In genomic region chr4:55706526-55706925, GRCh38 we compare ENCODE assay signal across 20 cellular contexts.
DNase-seq lines count a peak whose midpoint lies in the region; ATAC-seq, FAIRE-seq and TF ChIP-seq lines count a peak whose summit lies in the region.
"Had no signal": no experiment of that assay in that cellular context is flagged by ENCODE, and none has a peak within 500 bp of the region (broad histone marks: within the 10 kb centered on the region; RNA-seq: fewer than 3 reads in every experiment).

No MANE protein-coding gene starts in this region.

- H3K4me1 Mint-ChIP-seq in GM23338 = no peaks in the 10 kb centered on the region; the same call in 2 of the 3 replicates

- H3K4me2 ChIP-seq in GM23338 = no peak overlapping the region

- no peaks in the 10 kb centered on the region for H3K79me2 ChIP-seq in GM23338 (replicated peaks; ENCODE audit: insufficient read depth)

- H3K4me1 ChIP-seq in small intestine (ENCODE audit: control insufficient read depth in 2 of 2, insufficient read depth in 1 of 2, low read depth in 1 of 2, low read length in 1 of 2) (no peaks in the 10 kb centered on the region), GM23338 (ENCODE audit: insufficient read depth) (no peaks in the 10 kb centered on the region)
- H3K4me1 ChIP-seq: BE2C, SJSA1 had no signal

- H3K4me3 Mint-ChIP-seq in GM23338 = no peak overlapping the region
- H3K4me3 Mint-ChIP-seq: CD4-positive, alpha-beta T cell had no signal

- H3F3A ChIP-seq in GM23338 (replicated peaks; ENCODE audit: low read depth) = no peaks in the 10 kb centered on the region

- DNase-seq in EH (ENCODE audit: low read depth) (peak; percentile 30), amniotic epithelial cell (ENCODE audit: low read depth) (peak; percentile 35), fibroblast of villous mesenchyme (ENCODE audit: low read depth) (peak; percentile 7), small intestine (no peak), NCI-H774 (lab: John Stamatoyannopoulos, UW) (no peak), GM23338 (ENCODE audit: low spot score) (no peak)
- DNase-seq: ACHN; BE2C; Calu3; CD4-positive, alpha-beta T cell; DMS53; NCI-H1417; NCI-H1930; NCI-H2171 treated with DMSO at 0.1 percent for 48 hours; NCI-H446 treated with DMSO at 0.1 percent for 48 hours; NCI-H748 treated with DMSO at 0.1 percent for 48 hours; PC-3 had no signal

- H3K27ac Mint-ChIP-seq in GM23338 = no peak overlapping the region
- H3K27ac Mint-ChIP-seq: CD4-positive, alpha-beta T cell had no signal

- peaks cover 17% of the 10 kb centered on the region for H3K36me3 Mint-ChIP-seq in GM23338 (ENCODE audit: low read depth)

- H3K9me3 Mint-ChIP-seq in GM23338 = peaks cover 21% of the 10 kb centered on the region
- H3K9me3 Mint-ChIP-seq: CD4-positive, alpha-beta T cell had no signal

- H3K27me3 ChIP-seq in small intestine (ENCODE audit: control insufficient read depth in 2 of 2, insufficient read depth in 2 of 2, low read length in 2 of 2) (no peaks in the 10 kb centered on the region), GM23338 (ENCODE audit: insufficient read depth) (no peaks in the 10 kb centered on the region)
- H3K27me3 ChIP-seq: BE2C, SJSA1 had no signal

- no peaks in the 10 kb centered on the region for H4K20me1 ChIP-seq in GM23338 (replicated peaks; ENCODE audit: insufficient read depth)

- no peaks in the 10 kb centered on the region for H3K9me3 ChIP-seq in small intestine (ENCODE audit: control insufficient read depth, low read depth)
- H3K9me3 ChIP-seq: BE2C, HAP-1, SJSA1 had no signal

- H3K9me2 ChIP-seq in GM23338 (ENCODE audit: insufficient read depth) = no peaks in the 10 kb centered on the region

- H3K4me3 ChIP-seq in fibroblast of villous mesenchyme (ENCODE audit: low read depth, low read length) = no peak overlapping the region
- H3K4me3 ChIP-seq in small intestine (ENCODE audit: low read depth in 1 of 2, low read length in 2 of 2) = no peak overlapping the region
- H3K4me3 ChIP-seq in GM23338 = no peak overlapping the region
- H3K4me3 ChIP-seq: HAP-1, SJSA1 had no signal

- WGBS in small intestine, 3 donors = 35 to 45% (median 38%) methylated on average over 1 of the region's 1 CpG

- TF ChIP-seq CTCF in fibroblast of villous mesenchyme (IDR thresholded peaks at IDR 0.05; ENCODE audit: insufficient read depth, low read depth, low read length) (no peak), GM23338 (conservative IDR thresholded peaks at IDR 0.05; ENCODE audit: low read depth in 2 of 2) (no peak)

- H2AFZ ChIP-seq in GM23338 = no peak overlapping the region

- FAIRE-seq in small intestine (lab: Jason Lieb, UNC) = peak; percentile 41

- no peak for ATAC-seq in HG03159 (IDR thresholded peaks at IDR 0.05; ENCODE audit: unreplicated experiment)
- ATAC-seq in GM23338 = no peak
- ATAC-seq: PC-3 had no signal

- no peaks in the 10 kb centered on the region for H3K27me3 Mint-ChIP-seq in GM23338 (ENCODE audit: insufficient read depth, low read depth, poor library complexity)

- H3K36me3 ChIP-seq in small intestine (ENCODE audit: control insufficient read depth in 2 of 2, insufficient read depth in 2 of 2, low read length in 2 of 2) (no peaks in the 10 kb centered on the region), GM23338 (ENCODE audit: insufficient read depth) (no peaks in the 10 kb centered on the region)
- H3K36me3 ChIP-seq: BE2C, HAP-1, SJSA1 had no signal

- H3K27ac ChIP-seq in small intestine (ENCODE audit: low read depth in 1 of 2, low read length in 1 of 2) (no peak overlapping the region), GM23338 (ENCODE audit: low read depth) (no peak overlapping the region)
- H3K27ac ChIP-seq: SJSA1 had no signal

TF ChIP-seq in GM23338, 12 proteins besides CTCF, POLR2A, EP300 and RAD21 (continues in another document):
- TF ChIP-seq CREB1 (CRISPR knock-in tag; IDR thresholded peaks at IDR 0.05; ENCODE audit: low read depth) = no peak
- no peak for TF ChIP-seq EZH2phosphoT487 (IDR thresholded peaks at IDR 0.05; ENCODE audit: unreplicated experiment)
- TF ChIP-seq EZH2 (IDR thresholded peaks at IDR 0.05; ENCODE audit: low read depth, unreplicated experiment) = no peak
- TF ChIP-seq ZNF114 (CRISPR knock-in tag; IDR thresholded peaks at IDR 0.05) = no peak
- no peak for TF ChIP-seq REST (IDR thresholded peaks at IDR 0.05; ENCODE audit: unreplicated experiment)
- no peak for TF ChIP-seq ZNF331 (CRISPR knock-in tag; IDR thresholded peaks at IDR 0.05; ENCODE audit: low read depth)
- TF ChIP-seq, protein P1, sequence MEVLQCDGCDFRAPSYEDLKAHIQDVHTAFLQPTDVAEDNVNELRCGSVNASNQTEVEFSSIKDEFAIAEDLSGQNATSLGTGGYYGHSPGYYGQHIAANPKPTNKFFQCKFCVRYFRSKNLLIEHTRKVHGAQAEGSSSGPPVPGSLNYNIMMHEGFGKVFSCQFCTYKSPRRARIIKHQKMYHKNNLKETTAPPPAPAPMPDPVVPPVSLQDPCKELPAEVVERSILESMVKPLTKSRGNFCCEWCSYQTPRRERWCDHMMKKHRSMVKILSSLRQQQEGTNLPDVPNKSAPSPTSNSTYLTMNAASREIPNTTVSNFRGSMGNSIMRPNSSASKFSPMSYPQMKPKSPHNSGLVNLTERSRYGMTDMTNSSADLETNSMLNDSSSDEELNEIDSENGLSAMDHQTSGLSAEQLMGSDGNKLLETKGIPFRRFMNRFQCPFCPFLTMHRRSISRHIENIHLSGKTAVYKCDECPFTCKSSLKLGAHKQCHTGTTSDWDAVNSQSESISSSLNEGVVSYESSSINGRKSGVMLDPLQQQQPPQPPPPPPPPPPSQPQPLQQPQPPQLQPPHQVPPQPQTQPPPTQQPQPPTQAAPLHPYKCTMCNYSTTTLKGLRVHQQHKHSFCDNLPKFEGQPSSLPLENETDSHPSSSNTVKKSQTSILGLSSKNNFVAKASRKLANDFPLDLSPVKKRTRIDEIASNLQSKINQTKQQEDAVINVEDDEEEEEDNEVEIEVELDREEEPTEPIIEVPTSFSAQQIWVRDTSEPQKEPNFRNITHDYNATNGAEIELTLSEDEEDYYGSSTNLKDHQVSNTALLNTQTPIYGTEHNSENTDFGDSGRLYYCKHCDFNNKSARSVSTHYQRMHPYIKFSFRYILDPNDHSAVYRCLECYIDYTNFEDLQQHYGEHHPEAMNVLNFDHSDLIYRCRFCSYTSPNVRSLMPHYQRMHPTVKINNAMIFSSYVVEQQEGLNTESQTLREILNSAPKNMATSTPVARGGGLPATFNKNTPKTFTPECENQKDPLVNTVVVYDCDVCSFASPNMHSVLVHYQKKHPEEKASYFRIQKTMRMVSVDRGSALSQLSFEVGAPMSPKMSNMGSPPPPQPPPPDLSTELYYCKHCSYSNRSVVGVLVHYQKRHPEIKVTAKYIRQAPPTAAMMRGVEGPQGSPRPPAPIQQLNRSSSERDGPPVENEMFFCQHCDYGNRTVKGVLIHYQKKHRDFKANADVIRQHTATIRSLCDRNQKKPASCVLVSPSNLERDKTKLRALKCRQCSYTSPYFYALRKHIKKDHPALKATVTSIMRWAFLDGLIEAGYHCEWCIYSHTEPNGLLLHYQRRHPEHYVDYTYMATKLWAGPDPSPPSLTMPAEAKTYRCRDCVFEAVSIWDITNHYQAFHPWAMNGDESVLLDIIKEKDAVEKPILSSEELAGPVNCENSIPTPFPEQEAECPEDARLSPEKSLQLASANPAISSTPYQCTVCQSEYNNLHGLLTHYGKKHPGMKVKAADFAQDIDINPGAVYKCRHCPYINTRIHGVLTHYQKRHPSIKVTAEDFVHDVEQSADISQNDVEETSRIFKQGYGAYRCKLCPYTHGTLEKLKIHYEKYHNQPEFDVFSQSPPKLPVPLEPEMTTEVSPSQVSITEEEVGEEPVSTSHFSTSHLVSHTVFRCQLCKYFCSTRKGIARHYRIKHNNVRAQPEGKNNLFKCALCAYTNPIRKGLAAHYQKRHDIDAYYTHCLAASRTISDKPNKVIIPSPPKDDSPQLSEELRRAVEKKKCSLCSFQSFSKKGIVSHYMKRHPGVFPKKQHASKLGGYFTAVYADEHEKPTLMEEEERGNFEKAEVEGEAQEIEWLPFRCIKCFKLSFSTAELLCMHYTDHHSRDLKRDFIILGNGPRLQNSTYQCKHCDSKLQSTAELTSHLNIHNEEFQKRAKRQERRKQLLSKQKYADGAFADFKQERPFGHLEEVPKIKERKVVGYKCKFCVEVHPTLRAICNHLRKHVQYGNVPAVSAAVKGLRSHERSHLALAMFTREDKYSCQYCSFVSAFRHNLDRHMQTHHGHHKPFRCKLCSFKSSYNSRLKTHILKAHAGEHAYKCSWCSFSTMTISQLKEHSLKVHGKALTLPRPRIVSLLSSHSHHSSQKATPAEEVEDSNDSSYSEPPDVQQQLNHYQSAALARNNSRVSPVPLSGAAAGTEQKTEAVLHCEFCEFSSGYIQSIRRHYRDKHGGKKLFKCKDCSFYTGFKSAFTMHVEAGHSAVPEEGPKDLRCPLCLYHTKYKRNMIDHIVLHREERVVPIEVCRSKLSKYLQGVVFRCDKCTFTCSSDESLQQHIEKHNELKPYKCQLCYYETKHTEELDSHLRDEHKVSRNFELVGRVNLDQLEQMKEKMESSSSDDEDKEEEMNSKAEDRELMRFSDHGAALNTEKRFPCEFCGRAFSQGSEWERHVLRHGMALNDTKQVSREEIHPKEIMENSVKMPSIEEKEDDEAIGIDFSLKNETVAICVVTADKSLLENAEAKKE (CRISPR knock-in tag; IDR thresholded peaks at IDR 0.05) = no peak

Comparison
In these comparisons a context has a peak if more than half of its experiments do, and no peak if none do; other contexts are left out.
1. DNase-seq: peak in EH (single experiment), amniotic epithelial cell (single experiment) and fibroblast of villous mesenchyme (single experiment); none in small intestine (single experiment), NCI-H774 (single experiment) and GM23338 (single experiment).